Comparison of ENCODE assay signal across 1 cellular context in the genomic region with DNA sequence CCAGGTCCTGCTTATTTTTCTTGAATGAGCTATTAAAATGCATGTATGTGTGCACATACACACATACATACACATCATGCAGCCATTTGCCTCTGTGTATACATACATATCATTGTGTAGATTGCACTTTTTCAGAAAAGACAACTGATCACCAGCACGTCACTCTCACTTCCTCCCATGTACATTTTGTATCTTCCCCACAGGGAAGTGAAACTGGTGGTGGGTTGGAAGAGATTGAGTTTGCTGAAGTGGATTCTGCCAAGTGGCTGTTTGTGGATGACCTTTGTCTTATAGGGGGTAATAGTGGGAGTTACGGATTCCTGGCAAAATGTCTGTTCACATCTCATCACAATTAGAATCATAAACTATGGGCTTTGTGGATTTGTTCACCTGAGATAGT.
TF ChIP-seq lines count a peak whose summit lies in the region.

No MANE protein-coding gene starts in this region.

TF ChIP-seq in SK-N-SH, 30 proteins besides CTCF, POLR2A, EP300 and RAD21 (continued from another document):
- TF ChIP-seq, protein P1, sequence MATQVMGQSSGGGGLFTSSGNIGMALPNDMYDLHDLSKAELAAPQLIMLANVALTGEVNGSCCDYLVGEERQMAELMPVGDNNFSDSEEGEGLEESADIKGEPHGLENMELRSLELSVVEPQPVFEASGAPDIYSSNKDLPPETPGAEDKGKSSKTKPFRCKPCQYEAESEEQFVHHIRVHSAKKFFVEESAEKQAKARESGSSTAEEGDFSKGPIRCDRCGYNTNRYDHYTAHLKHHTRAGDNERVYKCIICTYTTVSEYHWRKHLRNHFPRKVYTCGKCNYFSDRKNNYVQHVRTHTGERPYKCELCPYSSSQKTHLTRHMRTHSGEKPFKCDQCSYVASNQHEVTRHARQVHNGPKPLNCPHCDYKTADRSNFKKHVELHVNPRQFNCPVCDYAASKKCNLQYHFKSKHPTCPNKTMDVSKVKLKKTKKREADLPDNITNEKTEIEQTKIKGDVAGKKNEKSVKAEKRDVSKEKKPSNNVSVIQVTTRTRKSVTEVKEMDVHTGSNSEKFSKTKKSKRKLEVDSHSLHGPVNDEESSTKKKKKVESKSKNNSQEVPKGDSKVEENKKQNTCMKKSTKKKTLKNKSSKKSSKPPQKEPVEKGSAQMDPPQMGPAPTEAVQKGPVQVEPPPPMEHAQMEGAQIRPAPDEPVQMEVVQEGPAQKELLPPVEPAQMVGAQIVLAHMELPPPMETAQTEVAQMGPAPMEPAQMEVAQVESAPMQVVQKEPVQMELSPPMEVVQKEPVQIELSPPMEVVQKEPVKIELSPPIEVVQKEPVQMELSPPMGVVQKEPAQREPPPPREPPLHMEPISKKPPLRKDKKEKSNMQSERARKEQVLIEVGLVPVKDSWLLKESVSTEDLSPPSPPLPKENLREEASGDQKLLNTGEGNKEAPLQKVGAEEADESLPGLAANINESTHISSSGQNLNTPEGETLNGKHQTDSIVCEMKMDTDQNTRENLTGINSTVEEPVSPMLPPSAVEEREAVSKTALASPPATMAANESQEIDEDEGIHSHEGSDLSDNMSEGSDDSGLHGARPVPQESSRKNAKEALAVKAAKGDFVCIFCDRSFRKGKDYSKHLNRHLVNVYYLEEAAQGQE (IDR thresholded peaks at IDR 0.05; ENCODE audit: low read depth, low read length), result no peak
- TF ChIP-seq MXI1 (IDR thresholded peaks at IDR 0.05; ENCODE audit: low read depth, low read length), result no peak
